14 cellular contexts compared by ENCODE assay signal in genomic region chr1:204075890-204076837, GRCh38. TPM values are rescaled to one million over a fixed set of nuclear protein-coding genes. Genes with fewer than 3 reads are reported as not detected.
DNase-seq lines count a peak whose midpoint lies in the region; TF ChIP-seq lines count a peak whose summit lies in the region.
"Had no signal": no experiment of that assay in that cellular context is flagged by ENCODE, and none has a peak within 500 bp of the region (broad histone marks: within the 10 kb centered on the region; RNA-seq: fewer than 3 reads in every experiment).

No MANE protein-coding gene starts in this region.

- no peaks in the 10 kb centered on the region for H3K27me3 ChIP-seq in adipocyte (replicated peaks; ENCODE audit: control insufficient read depth, insufficient read depth, low read length)
- H3K27me3 ChIP-seq in smooth muscle cell (ENCODE audit: low read depth), result no peaks in the 10 kb centered on the region

- no peaks in the 10 kb centered on the region for H3F3A ChIP-seq in smooth muscle cell (ENCODE audit: low read depth)

- peak overlapping the region; percentile 98 for H3K4me3 ChIP-seq in adipocyte (ENCODE audit: low read length)
- no peak overlapping the region for H3K4me3 ChIP-seq in smooth muscle cell

- peaks cover 1 to 10% (median 4%) of the 10 kb centered on the region in 3 donors for H3K27me3 Mint-ChIP-seq in immature natural killer cell (ENCODE audit: low read depth in 3 of 3)
- no peaks in the 10 kb centered on the region for H3K27me3 Mint-ChIP-seq in progenitor cell of endocrine pancreas

- WGBS in smooth muscle cell (ENCODE audit: low lambda C conversion rate), result 86% methylated on average over 4 of the region's 4 CpGs

- H3K4me1 Mint-ChIP-seq in immature natural killer cell, result peaks cover 42 to 53% of the 10 kb centered on the region in 2 donors
- peaks cover 42% of the 10 kb centered on the region for H3K4me1 Mint-ChIP-seq in progenitor cell of endocrine pancreas (ENCODE audit: low read depth)

- peak overlapping the region; percentile 92 to 95 (median 95) for H3K4me3 Mint-ChIP-seq in immature natural killer cell
- H3K4me3 Mint-ChIP-seq in progenitor cell of endocrine pancreas (ENCODE audit: low read depth), result peak overlapping the region; percentile 96

- no peak overlapping the region for H2AFZ ChIP-seq in smooth muscle cell (ENCODE audit: low read depth)

- TF ChIP-seq CTCF in progenitor cell of endocrine pancreas (IDR thresholded peaks at IDR 0.05; ENCODE audit: unreplicated experiment) (no peak), smooth muscle cell (IDR thresholded peaks at IDR 0.05; ENCODE audit: borderline replicate concordance, insufficient read depth, poor library complexity, severe bottlenecking) (no peak)

- H3K79me2 ChIP-seq in smooth muscle cell (ENCODE audit: low read depth), result no peaks in the 10 kb centered on the region

- H3K36me3 ChIP-seq in ES-I3 (ENCODE audit: insufficient read depth, low read length) (no peaks in the 10 kb centered on the region), adipocyte (ENCODE audit: control insufficient read depth, insufficient read depth, low read length, severe bottlenecking) (no peaks in the 10 kb centered on the region), smooth muscle cell (ENCODE audit: low read depth) (no peaks in the 10 kb centered on the region)
- H3K36me3 ChIP-seq: WERI-Rb-1 had no signal

- no peak overlapping the region for H3K27ac ChIP-seq in smooth muscle cell (ENCODE audit: low read depth)
- H3K27ac ChIP-seq: C4-2B, WERI-Rb-1 had no signal

- no peak for DNase-seq in adipocyte (ENCODE audit: low read depth)
- DNase-seq in immature natural killer cell, result no peak
- DNase-seq in progenitor cell of endocrine pancreas (ENCODE audit: low spot score, unreplicated experiment), result no peak
- DNase-seq in NCI-H524 treated with DMSO at 0.1 percent for 48 hours (lab: John Stamatoyannopoulos, UW), result no peak
- no peak for DNase-seq in smooth muscle cell (lab: John Stamatoyannopoulos, UW; ENCODE audit: unreplicated experiment)
- no peak for DNase-seq in T1000 (lab: John Stamatoyannopoulos, UW)
- DNase-seq in effector CD4-positive, alpha-beta T cell, result no peak
- DNase-seq: activated naive CD4-positive, alpha-beta T cell treated with anti-CD3 and anti-CD28 coated beads for 36 hours; kidney glomerular epithelial cell; NCI-H1930; RPMI8226; WERI-Rb-1 had no signal

- H3K9me3 ChIP-seq in ES-I3 (ENCODE audit: control insufficient read depth, insufficient read depth, low read length) (no peaks in the 10 kb centered on the region), adipocyte (ENCODE audit: control insufficient read depth, low read length) (no peaks in the 10 kb centered on the region), smooth muscle cell (replicated peaks; ENCODE audit: low read depth) (no peaks in the 10 kb centered on the region)

- H3K9me3 Mint-ChIP-seq in immature natural killer cell (no peaks in the 10 kb centered on the region), progenitor cell of endocrine pancreas (ENCODE audit: low read depth) (no peaks in the 10 kb centered on the region)
- H3K9me3 Mint-ChIP-seq: activated naive CD4-positive, alpha-beta T cell treated with anti-CD3 and anti-CD28 coated beads for 36 hours had no signal

- peaks cover 27% of the 10 kb centered on the region for H3K4me1 ChIP-seq in ES-I3 (ENCODE audit: insufficient read depth, low read length)
- H3K4me1 ChIP-seq in adipocyte (ENCODE audit: control insufficient read depth, insufficient read depth, low read length), result peaks cover 50% of the 10 kb centered on the region
- H3K4me1 ChIP-seq in smooth muscle cell (ENCODE audit: low read depth), result peaks cover 40% of the 10 kb centered on the region

- H3K9ac ChIP-seq in ES-I3 (ENCODE audit: low read depth, low read length) (peak overlapping the region; percentile 96; the same call in 1 of the 2 replicates), adipocyte (ENCODE audit: low read length) (peak overlapping the region; percentile 92), smooth muscle cell (ENCODE audit: low read depth) (no peak overlapping the region)

- H3K27ac Mint-ChIP-seq in immature natural killer cell (peak overlapping the region in 4 of 6 donors; percentile 45 to 72 (median 57)), progenitor cell of endocrine pancreas (peak overlapping the region; percentile 95)
- H3K27ac Mint-ChIP-seq: activated naive CD4-positive, alpha-beta T cell treated with anti-CD3 and anti-CD28 coated beads for 36 hours had no signal

- H3K36me3 Mint-ChIP-seq in immature natural killer cell, result peaks cover 0 to 4% (median 0%) of the 10 kb centered on the region in 3 donors
- no peaks in the 10 kb centered on the region for H3K36me3 Mint-ChIP-seq in progenitor cell of endocrine pancreas (ENCODE audit: insufficient read depth)

- H4K20me1 ChIP-seq in smooth muscle cell (ENCODE audit: low read depth), result no peaks in the 10 kb centered on the region

- H3K4me2 ChIP-seq in smooth muscle cell, result no peak overlapping the region

RNA-seq across cellular contexts. Expression of gene SOX13, which starts 3.2 kb away (rescaled TPM):
- polyA plus RNA-seq in immature natural killer cell (1 to 10 TPM in 2 of 3 donors, under 1 TPM in 1; 0.54 to 6.6 (median 2.2) TPM), smooth muscle cell (0.41 and 7.0 TPM in 2 replicates)
- total RNA-seq in progenitor cell of endocrine pancreas (58.2 and 61.6 TPM in 2 replicates), smooth muscle cell (2.3 and 2.6 TPM in 2 replicates)

Comparison
In these comparisons a context has a peak if more than half of its experiments do, and no peak if none do; other contexts are left out.
1. RNA of gene SOX13, which starts 3.2 kb away (total RNA-seq): 58.2 to 61.6 TPM in progenitor cell of endocrine pancreas; 2.3 to 2.6 TPM in smooth muscle cell; every median in the first group is over 10 times any median in the second.